In the genomic region with DNA sequence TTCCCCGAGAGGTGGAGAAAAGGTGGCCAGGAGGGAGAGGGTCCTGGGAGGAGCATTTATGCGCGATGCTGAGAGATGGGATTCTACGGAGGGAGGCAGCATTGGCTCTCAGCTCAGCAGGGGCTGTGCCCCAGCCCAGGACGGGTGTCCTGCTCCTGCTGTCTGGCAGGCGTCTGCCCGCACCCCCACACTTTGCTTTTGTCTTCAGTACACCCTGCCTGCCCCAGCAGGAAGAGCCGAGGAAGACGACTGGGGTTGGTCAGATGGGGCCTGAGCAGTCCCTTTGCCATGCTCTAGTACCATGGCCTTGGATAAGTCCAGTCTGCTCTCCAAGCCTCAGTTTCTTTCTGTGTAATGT, we compare ENCODE assay signal across 15 cellular contexts.
DNase-seq lines count a peak whose midpoint lies in the region; ATAC-seq and TF ChIP-seq lines count a peak whose summit lies in the region.
"Had no signal": no experiment of that assay in that cellular context is flagged by ENCODE, and none has a peak within 500 bp of the region (broad histone marks: within the 10 kb centered on the region; RNA-seq: fewer than 3 reads in every experiment).

No MANE protein-coding gene starts in this region.

- no peak overlapping the region for H2BK12ac ChIP-seq in trophoblast cell (ENCODE audit: low read length)

- peaks cover 1% of the 10 kb centered on the region for H3K79me2 ChIP-seq in trophoblast cell (ENCODE audit: control insufficient read depth, insufficient read depth, low read length, poor library complexity)

- H3K27ac Mint-ChIP-seq in stimulated activated effector memory CD8-positive, alpha-beta T cell treated with anti-CD3 and anti-CD28 coated beads, Interleukin-12 subunit alpha, Interleukin-12 subunit beta, amount 100 ng/mL, for 72 hours = peak overlapping the region; percentile 48
- H3K27ac Mint-ChIP-seq in CD8-positive, alpha-beta memory T cell = peak overlapping the region in 1 of 8 donors; percentile 50
- H3K27ac Mint-ChIP-seq: CD4-positive, CD25-positive, alpha-beta regulatory T cell had no signal

- CTCF ChIA-PET in CD8-positive, alpha-beta memory T cell (lab: Charles Lee) = no interaction called here

- H3K4me1 ChIP-seq in left ventricle myocardium inferior (peaks cover 20% of the 10 kb centered on the region), esophagus muscularis mucosa (peaks cover 8 to 66% (median 52%) of the 10 kb centered on the region in 4 donors), trophoblast cell (ENCODE audit: control insufficient read depth in 1 of 2, insufficient read depth in 2 of 2, low read length in 2 of 2) (peaks cover 11 to 23% of the 10 kb centered on the region in 2 experiments)
- no peaks in the 10 kb centered on the region for H3K4me1 ChIP-seq in CD8-positive, alpha-beta memory T cell (ENCODE audit: insufficient read depth, low read length)

- H3K27me3 ChIP-seq in left ventricle myocardium inferior (ENCODE audit: low read depth) (no peaks in the 10 kb centered on the region), esophagus muscularis mucosa (no peaks in the 10 kb centered on the region), trophoblast cell (ENCODE audit: insufficient read depth, low read length) (no peaks in the 10 kb centered on the region)
- no peaks in the 10 kb centered on the region for H3K27me3 ChIP-seq in CD8-positive, alpha-beta memory T cell (ENCODE audit: insufficient read depth, low read length, poor library complexity, severe bottlenecking)
- H3K27me3 ChIP-seq: BLaER1 treated with 17β-estradiol and CSF1 and Interleukin-3, amounts not matched to agents 10 nM and 100 nM had no signal

- H3K23ac ChIP-seq in trophoblast cell (ENCODE audit: low read length) = no peak overlapping the region

- no peaks in the 10 kb centered on the region for H3K27me3 Mint-ChIP-seq in CD8-positive, alpha-beta memory T cell
- H3K27me3 Mint-ChIP-seq: CD4-positive, CD25-positive, alpha-beta regulatory T cell had no signal

- no peak overlapping the region for H3K4ac ChIP-seq in trophoblast cell (ENCODE audit: low read depth, low read length)

- H3K9ac ChIP-seq in trophoblast cell (ENCODE audit: low read length) = no peak overlapping the region
- H3K9ac ChIP-seq: BLaER1 treated with 17β-estradiol and CSF1 and Interleukin-3, amounts not matched to agents 10 nM and 100 nM; GM23248 had no signal

- H3K18ac ChIP-seq in trophoblast cell (ENCODE audit: low read length) = peak overlapping the region; percentile 68

- POLR2A ChIA-PET in CD8-positive, alpha-beta memory T cell (lab: Charles Lee) = interaction anchor here (0.6 kb wide), 1 partner anchor 201 kb away, joined by 7 read pairs; no protein-coding TSS in a partner anchor

- peaks cover 64% of the 10 kb centered on the region for H3K36me3 ChIP-seq in left ventricle myocardium inferior
- peaks cover 25 to 94% (median 83%) of the 10 kb centered on the region in 4 donors for H3K36me3 ChIP-seq in esophagus muscularis mucosa
- H3K36me3 ChIP-seq in trophoblast cell (ENCODE audit: control insufficient read depth in 1 of 2, insufficient read depth in 2 of 2, low read length in 2 of 2) = peaks cover 75 to 79% of the 10 kb centered on the region in 2 experiments
- no peaks in the 10 kb centered on the region for H3K36me3 ChIP-seq in CD8-positive, alpha-beta memory T cell (ENCODE audit: insufficient read depth, low read length)

- intact Hi-C loops in left ventricle myocardium inferior (cut with micrococcal nuclease) (no loop called here), left ventricle myocardium superior (cut with micrococcal nuclease) (no loop called here), esophagus muscularis mucosa (cut with DNase I) (no loop called here)

- no peak overlapping the region for H3K14ac ChIP-seq in trophoblast cell (ENCODE audit: low read length)

- H2BK120ac ChIP-seq in trophoblast cell (ENCODE audit: insufficient read depth, low read length, poor library complexity) = no peak overlapping the region

- H3K9me3 ChIP-seq in left ventricle myocardium inferior (replicated peaks) = no peaks in the 10 kb centered on the region
- no peaks in the 10 kb centered on the region for H3K9me3 ChIP-seq in esophagus muscularis mucosa
- H3K9me3 ChIP-seq in trophoblast cell (ENCODE audit: insufficient read depth, low read depth, low read length) = peaks cover 2% of the 10 kb centered on the region
- no peaks in the 10 kb centered on the region for H3K9me3 ChIP-seq in CD8-positive, alpha-beta memory T cell (ENCODE audit: low read length)
- H3K9me3 ChIP-seq: BLaER1 treated with 17β-estradiol and CSF1 and Interleukin-3, amounts not matched to agents 10 nM and 100 nM had no signal

- H2BK5ac ChIP-seq in trophoblast cell (ENCODE audit: low read depth, low read length, poor library complexity) = peak overlapping the region; percentile 18

- no peak overlapping the region for H2AK5ac ChIP-seq in trophoblast cell (ENCODE audit: low read length)

- ATAC-seq in left ventricle myocardium superior = no peak
- no peak for ATAC-seq in stimulated activated effector memory CD8-positive, alpha-beta T cell treated with anti-CD3 and anti-CD28 coated beads, Interleukin-12 subunit alpha, Interleukin-12 subunit beta, amount 100 ng/mL, for 72 hours

- H3K4me2 ChIP-seq in trophoblast cell (ENCODE audit: low read length) = no peak overlapping the region
- H3K4me2 ChIP-seq: BLaER1 treated with 17β-estradiol and CSF1 and Interleukin-3, amounts not matched to agents 10 nM and 100 nM had no signal

- H3K79me1 ChIP-seq in trophoblast cell (ENCODE audit: low read length) = peaks cover 4% of the 10 kb centered on the region

- H3K27ac ChIP-seq in left ventricle myocardium inferior (replicated peaks) = no peak overlapping the region
- H3K27ac ChIP-seq in esophagus muscularis mucosa (replicated peaks in 1 of 4) = peak overlapping the region; percentile 34 to 64 (median 54)
- peak overlapping the region; percentile 35 for H3K27ac ChIP-seq in trophoblast cell (ENCODE audit: low read depth, low read length)
- no peak overlapping the region for H3K27ac ChIP-seq in CD8-positive, alpha-beta memory T cell (ENCODE audit: low read depth, low read length)
- H3K27ac ChIP-seq: BLaER1 treated with 17β-estradiol and CSF1 and Interleukin-3, amounts not matched to agents 10 nM and 100 nM; GM23248 had no signal

- DNase-seq in left ventricle myocardium inferior (peak; percentile 8), left ventricle myocardium superior (no peak), esophagus muscularis mucosa (ENCODE audit: extremely low spot score) (no peak), trophoblast cell (no peak), epidermal melanocyte (ENCODE audit: insufficient read length, low spot score) (no peak), NCI-H774 (lab: John Stamatoyannopoulos, UW) (no peak)
- no peak for DNase-seq in stimulated activated effector memory CD8-positive, alpha-beta T cell treated with anti-CD3 and anti-CD28 coated beads, Interleukin-12 subunit alpha, Interleukin-12 subunit beta, amount 100 ng/mL, for 72 hours (ENCODE audit: low spot score in 2 of 2)
- DNase-seq in CD8-positive, alpha-beta memory T cell = no peak
- DNase-seq: 8988T; Calu3; CD4-positive, CD25-positive, alpha-beta regulatory T cell; DMS 273 treated with DMSO at 0.1 percent for 48 hours; GM23248; H7 had no signal

- H3K9me3 Mint-ChIP-seq in stimulated activated effector memory CD8-positive, alpha-beta T cell treated with anti-CD3 and anti-CD28 coated beads, Interleukin-12 subunit alpha, Interleukin-12 subunit beta, amount 100 ng/mL, for 72 hours = no peaks in the 10 kb centered on the region
- H3K9me3 Mint-ChIP-seq in CD8-positive, alpha-beta memory T cell = no peaks in the 10 kb centered on the region
- H3K9me3 Mint-ChIP-seq: CD4-positive, CD25-positive, alpha-beta regulatory T cell had no signal

- H3K4me3 ChIP-seq in left ventricle myocardium inferior (no peak overlapping the region), esophagus muscularis mucosa (no peak overlapping the region), trophoblast cell (ENCODE audit: low read depth, low read length) (no peak overlapping the region)
- no peak overlapping the region for H3K4me3 ChIP-seq in CD8-positive, alpha-beta memory T cell (ENCODE audit: low read length)
- H3K4me3 ChIP-seq: BLaER1 treated with 17β-estradiol and CSF1 and Interleukin-3, amounts not matched to agents 10 nM and 100 nM; GM23248 had no signal

- no peak for TF ChIP-seq POLR2A in esophagus muscularis mucosa (IDR thresholded peaks at IDR 0.05; ENCODE audit: low read depth)

- no peak overlapping the region for H4K12ac ChIP-seq in trophoblast cell (ENCODE audit: low read depth, low read length)

- no peak overlapping the region for H4K8ac ChIP-seq in trophoblast cell (ENCODE audit: low read depth, low read length)

- 73% methylated on average over 9 of the region's 9 CpGs for WGBS in esophagus muscularis mucosa
- no CpG with 5 or more reads among the region's 9 CpGs for WGBS in trophoblast cell (ENCODE audit: extremely low coverage, insufficient coverage, insufficient read length)

- TF ChIP-seq EP300 in esophagus muscularis mucosa (IDR thresholded peaks at IDR 0.05) = no peak

- no peaks in the 10 kb centered on the region for H3K4me1 Mint-ChIP-seq in stimulated activated effector memory CD8-positive, alpha-beta T cell treated with anti-CD3 and anti-CD28 coated beads, Interleukin-12 subunit alpha, Interleukin-12 subunit beta, amount 100 ng/mL, for 72 hours
- no peaks in the 10 kb centered on the region for H3K4me1 Mint-ChIP-seq in CD8-positive, alpha-beta memory T cell
- H3K4me1 Mint-ChIP-seq: CD4-positive, CD25-positive, alpha-beta regulatory T cell had no signal

- no peak overlapping the region for H3K4me3 Mint-ChIP-seq in stimulated activated effector memory CD8-positive, alpha-beta T cell treated with anti-CD3 and anti-CD28 coated beads, Interleukin-12 subunit alpha, Interleukin-12 subunit beta, amount 100 ng/mL, for 72 hours
- no peak overlapping the region for H3K4me3 Mint-ChIP-seq in CD8-positive, alpha-beta memory T cell
- H3K4me3 Mint-ChIP-seq: CD4-positive, CD25-positive, alpha-beta regulatory T cell had no signal

- no peak overlapping the region for H2AFZ ChIP-seq in trophoblast cell (ENCODE audit: insufficient read depth, low read length, poor library complexity)
- H2AFZ ChIP-seq: GM23248 had no signal

- no peak overlapping the region for H4K91ac ChIP-seq in trophoblast cell (ENCODE audit: low read depth, low read length)

- H3K36me3 Mint-ChIP-seq in stimulated activated effector memory CD8-positive, alpha-beta T cell treated with anti-CD3 and anti-CD28 coated beads, Interleukin-12 subunit alpha, Interleukin-12 subunit beta, amount 100 ng/mL, for 72 hours = no peaks in the 10 kb centered on the region
- H3K36me3 Mint-ChIP-seq in CD8-positive, alpha-beta memory T cell = peaks cover 0 to 43% (median 15%) of the 10 kb centered on the region in 3 donors

- TF ChIP-seq CTCF in left ventricle myocardium inferior (IDR thresholded peaks at IDR 0.05; ENCODE audit: borderline replicate concordance) (no peak), esophagus muscularis mucosa (IDR thresholded peaks at IDR 0.05) (no peak)

Comparison
In these comparisons a context has a peak if more than half of its experiments do, and no peak if none do; other contexts are left out.
1. H3K27ac ChIP-seq: peak in esophagus muscularis mucosa (4 of 4) and trophoblast cell (single experiment); none in left ventricle myocardium inferior (single experiment) and CD8-positive, alpha-beta memory T cell (single experiment).